In genomic region chr17:19642373-19642893, GRCh38 we compare ENCODE assay signal across 28 cellular contexts.
"Had no signal": no experiment of that assay in that cellular context is flagged by ENCODE, and none has a peak within 500 bp of the region (broad histone marks: within the 10 kb centered on the region; RNA-seq: fewer than 3 reads in every experiment).

No MANE protein-coding gene starts in this region.

- H3K36me3 ChIP-seq: adrenal gland, ascending aorta, brain microvascular endothelial cell, heart right ventricle, lower lobe of right lung had no signal

- H3K36me3 Mint-ChIP-seq: activated naive CD8-positive, alpha-beta T cell; naive B cell; type B pancreatic cell had no signal

- DNase-seq: activated CD4-positive, alpha-beta T cell treated with anti-CD3 and anti-CD28 coated beads, Interleukin-2, amount 10 ng/mL, durations not matched to agents 7 days and 5 days; activated naive CD4-positive, alpha-beta T cell; activated T-cell treated with anti-CD3 and anti-CD28 coated beads, Interleukin-2, amount 50 U/mL, for 1 hour; adrenal gland; brain microvascular endothelial cell; caudate nucleus; effector CD4-positive, alpha-beta T cell; erythroblast; foreskin fibroblast; heart right ventricle; islet precursor cell; left colon; lower lobe of right lung; naive B cell; occipital lobe; small intestine; stimulated activated CD4-positive, alpha-beta T cell treated with anti-CD3 and anti-CD28 coated beads, Interleukin-2, amount 100 ng/mL, for 48 hours; stimulated activated CD8-positive, alpha-beta memory T cell treated with anti-CD3 and anti-CD28 coated beads, Interleukin-4, amount 100 ng/mL, for 48 hours; stimulated activated naive CD4-positive, alpha-beta T cell; testis had no signal

- FAIRE-seq: endometrium, small intestine had no signal

- H3K4me3 ChIP-seq: adrenal gland, ascending aorta, heart right ventricle, lower lobe of right lung, testis had no signal

- H3K27ac Mint-ChIP-seq: activated CD4-positive, alpha-beta T cell treated with anti-CD3 and anti-CD28 coated beads, Interleukin-2, amount 10 ng/mL, durations not matched to agents 7 days and 5 days; activated naive CD8-positive, alpha-beta T cell; dendritic cell treated with granulocyte-macrophage colony-stimulating factor and Interleukin-4, amounts not matched to agents 40 ng/mL and 50 ng/mL, for 4 days; T-helper 1 cell treated with Interleukin-12 subunit alpha and Interleukin-12 subunit beta and Interleukin-4 antibody, amounts not matched to agents 30 μg/mL and 1 μg/mL, for 36 hours; type B pancreatic cell had no signal

- ATAC-seq: activated CD4-positive, CD25-positive, alpha-beta regulatory T cell treated with anti-CD3 and anti-CD28 coated beads, Interleukin-2, amount 50 U/mL, for 24 hours; heart right ventricle; left colon; lower lobe of right lung; sciatic nerve had no signal

- H3K27ac ChIP-seq: ascending aorta, brain microvascular endothelial cell, heart right ventricle, lower lobe of right lung, testis had no signal

- H3K9me3 Mint-ChIP-seq: activated CD4-positive, alpha-beta T cell treated with anti-CD3 and anti-CD28 coated beads, Interleukin-2, amount 10 ng/mL, durations not matched to agents 7 days and 5 days; T-helper 1 cell treated with Interleukin-12 subunit alpha and Interleukin-12 subunit beta and Interleukin-4 antibody, amounts not matched to agents 30 μg/mL and 1 μg/mL, for 36 hours; type B pancreatic cell had no signal

- H3K27me3 ChIP-seq: adrenal gland, ascending aorta, brain microvascular endothelial cell, heart right ventricle, testis had no signal

- H3K9me3 ChIP-seq: adrenal gland, ascending aorta, heart right ventricle, lower lobe of right lung, testis had no signal

- H3K4me3 Mint-ChIP-seq: activated CD4-positive, alpha-beta T cell treated with anti-CD3 and anti-CD28 coated beads, Interleukin-2, amount 10 ng/mL, durations not matched to agents 7 days and 5 days; activated naive CD8-positive, alpha-beta T cell; dendritic cell treated with granulocyte-macrophage colony-stimulating factor and Interleukin-4, amounts not matched to agents 40 ng/mL and 50 ng/mL, for 4 days; naive B cell; T-helper 1 cell treated with Interleukin-12 subunit alpha and Interleukin-12 subunit beta and Interleukin-4 antibody, amounts not matched to agents 30 μg/mL and 1 μg/mL, for 36 hours; type B pancreatic cell had no signal
